Comparison of ENCODE assay signal across 12 cellular contexts in genomic region chr11:60377737-60378136, GRCh38. TPM values are rescaled to one million over a fixed set of nuclear protein-coding genes. Genes with fewer than 3 reads are reported as not detected.
DNase-seq lines count a peak whose midpoint lies in the region; ATAC-seq and TF ChIP-seq lines count a peak whose summit lies in the region.
"Had no signal": no experiment of that assay in that cellular context is flagged by ENCODE, and none has a peak within 500 bp of the region (broad histone marks: within the 10 kb centered on the region; RNA-seq: fewer than 3 reads in every experiment).

No MANE protein-coding gene starts in this region.

- H3K27ac ChIP-seq in RWPE1 = no peak overlapping the region

- TF ChIP-seq CTCF in GM13977 (IDR thresholded peaks at IDR 0.05; ENCODE audit: extremely low read depth, insufficient read depth, missing control alignments) = no peak
- TF ChIP-seq CTCF in omental fat pad (IDR thresholded peaks at IDR 0.05) = no peak
- TF ChIP-seq CTCF in RWPE1 (conservative IDR thresholded peaks at IDR 0.05; ENCODE audit: low read depth) = no peak

- peak; percentile 66 for ATAC-seq in HG02885 (IDR thresholded peaks at IDR 0.05; ENCODE audit: poor library complexity, unreplicated experiment)
- peak; percentile 41 for ATAC-seq in omental fat pad (ENCODE audit: low FRiP score)
- ATAC-seq in GM19455 (IDR thresholded peaks at IDR 0.05; ENCODE audit: unreplicated experiment) = no peak

- peaks cover 10% of the 10 kb centered on the region for H3K4me1 Mint-ChIP-seq in activated naive CD8-positive, alpha-beta T cell treated with anti-CD3 and anti-CD28 coated beads for 36 hours

- POLR2A ChIA-PET in RWPE1 (lab: Yijun Ruan, JAX; ENCODE audit: low non-redundant PET) = no interaction called here

- CTCF ChIA-PET in RWPE1 (lab: Yijun Ruan, JAX) = no interaction called here

- H3K27ac Mint-ChIP-seq in activated naive CD8-positive, alpha-beta T cell treated with anti-CD3 and anti-CD28 coated beads for 36 hours = peak overlapping the region; percentile 42
- H3K27ac Mint-ChIP-seq: activated T-cell treated with anti-CD3 and anti-CD28 coated beads, Interleukin-2, amount 50 U/mL, for 24 hours had no signal

- H3K36me3 Mint-ChIP-seq in activated naive CD8-positive, alpha-beta T cell treated with anti-CD3 and anti-CD28 coated beads for 36 hours = no peaks in the 10 kb centered on the region
- H3K36me3 Mint-ChIP-seq: naive thymus-derived CD8-positive, alpha-beta T cell had no signal

- peaks cover 16% of the 10 kb centered on the region for H3K27me3 Mint-ChIP-seq in activated naive CD8-positive, alpha-beta T cell treated with anti-CD3 and anti-CD28 coated beads for 36 hours

- in situ Hi-C loops in GM13977 (cut with MboI; ENCODE audit: low pct_unique_long_range_greater_than_20kb, low sequenced_read_pairs, unreplicated experiment) = no loop called here

- DNase-seq in GM13977 (ENCODE audit: low spot score) (peak; percentile 39), omental fat pad (ENCODE audit: low spot score) (no peak), activated T-cell treated with anti-CD3 and anti-CD28 coated beads for 4 hours (no peak), RWPE1 (ENCODE audit: low spot score) (no peak)
- DNase-seq in activated naive CD8-positive, alpha-beta T cell treated with anti-CD3 and anti-CD28 coated beads for 36 hours = no peak
- DNase-seq in activated CD4-positive, CD25-positive, alpha-beta regulatory T cell treated with anti-CD3 and anti-CD28 coated beads, Interleukin-2, amount 50 U/mL, for 72 hours = no peak
- DNase-seq: activated T-cell treated with anti-CD3 and anti-CD28 coated beads, Interleukin-2, amount 50 U/mL, for 24 hours; NK-92 treated with Interleukin-12 subunit alpha and Interleukin-12 subunit beta, amount 100 ng/mL, for 24 hours had no signal

- no peaks in the 10 kb centered on the region for H3K9me3 Mint-ChIP-seq in activated naive CD8-positive, alpha-beta T cell treated with anti-CD3 and anti-CD28 coated beads for 36 hours
- H3K9me3 Mint-ChIP-seq: activated T-cell treated with anti-CD3 and anti-CD28 coated beads, Interleukin-2, amount 50 U/mL, for 24 hours; naive thymus-derived CD8-positive, alpha-beta T cell had no signal

- no peak overlapping the region for H3K4me3 Mint-ChIP-seq in activated naive CD8-positive, alpha-beta T cell treated with anti-CD3 and anti-CD28 coated beads for 36 hours
- H3K4me3 Mint-ChIP-seq: activated T-cell treated with anti-CD3 and anti-CD28 coated beads, Interleukin-2, amount 50 U/mL, for 24 hours had no signal

RNA-seq across cellular contexts. Expression of gene MS4A7, which starts 0.6 kb away (rescaled TPM):
- total RNA-seq in activated naive CD8-positive, alpha-beta T cell treated with anti-CD3 and anti-CD28 coated beads for 36 hours = under 1 TPM in 1 of 2 experiments, not detected in 1; 0.41 TPM
- 100 to 1,000 TPM in 2 of 4 donors, 10 to 100 TPM in 2; 88.0 to 222 (median 103) TPM for total RNA-seq in omental fat pad
- total RNA-seq: endothelial cell of umbilical vein had no signal

RNA-seq across cellular contexts. Expression of gene MS4A14, which starts 18.5 kb away (rescaled TPM):
- not detected for total RNA-seq in activated naive CD8-positive, alpha-beta T cell treated with anti-CD3 and anti-CD28 coated beads for 36 hours
- total RNA-seq in omental fat pad = 1 to 10 TPM; 1.4 to 9.9 (median 4.7) TPM
- total RNA-seq: endothelial cell of umbilical vein had no signal

RNA-seq across cellular contexts. Expression of gene MS4A6E, which starts 50.7 kb away (rescaled TPM):
- not detected for total RNA-seq in activated naive CD8-positive, alpha-beta T cell treated with anti-CD3 and anti-CD28 coated beads for 36 hours
- 10 to 100 TPM in 1 of 4 donors, 1 to 10 TPM in 1, not detected in 2; 3.8 to 10.4 TPM for total RNA-seq in omental fat pad
- total RNA-seq: endothelial cell of umbilical vein; naive thymus-derived CD8-positive, alpha-beta T cell had no signal

RNA-seq across cellular contexts. Expression of gene MS4A5, which starts 51.6 kb away (rescaled TPM):
- not detected for total RNA-seq in activated naive CD8-positive, alpha-beta T cell treated with anti-CD3 and anti-CD28 coated beads for 36 hours
- not detected for total RNA-seq in omental fat pad
- total RNA-seq: endothelial cell of umbilical vein; naive thymus-derived CD8-positive, alpha-beta T cell had no signal

Comparison
In these comparisons a context has a peak if more than half of its experiments do, and no peak if none do; other contexts are left out.
1. RNA of gene MS4A7, which starts 0.6 kb away (total RNA-seq): 88.0 to 222 TPM in omental fat pad; 0.41 TPM in activated naive CD8-positive, alpha-beta T cell treated with anti-CD3 and anti-CD28 coated beads for 36 hours; every median in the first group is over 10 times any median in the second.